22 cellular contexts compared by ENCODE assay signal in genomic region chrX:13622565-13622964, GRCh38. TPM values are rescaled to one million over a fixed set of nuclear protein-coding genes. Genes with fewer than 3 reads are reported as not detected.
"Had no signal": no experiment of that assay in that cellular context is flagged by ENCODE, and none has a peak within 500 bp of the region (broad histone marks: within the 10 kb centered on the region; RNA-seq: fewer than 3 reads in every experiment).

No MANE protein-coding gene starts in this region.

- DNase-seq: KBM-7, MV-4-11, NCI-H1048, NCI-H1105, NCI-H1417, NCI-H146, NCI-H1694 treated with DMSO at 0.1 percent for 48 hours, NCI-H1930, NCI-H2081, NCI-H2107, NCI-H2227 treated with DMSO at 0.1 percent for 48 hours, NCI-H446, NCI-H510A, NCI-H524 treated with DMSO at 0.1 percent for 48 hours, NCI-H69, NCI-H774, Right ventricle myocardium superior, RPMI8226, SIG-M5 had no signal

RNA-seq across cellular contexts. Expression of gene EGFL6, which starts 53.2 kb away (rescaled TPM):
- total RNA-seq: LHCN-M2, MCF 10A, Right ventricle myocardium superior had no signal
- polyA plus RNA-seq: IgD-negative memory B cell had no signal
